8 cellular contexts compared by ENCODE assay signal in genomic region chr10:67697646-67698245, GRCh38. TPM values are rescaled to one million over a fixed set of nuclear protein-coding genes. Genes with fewer than 3 reads are reported as not detected.
DNase-seq lines count a peak whose midpoint lies in the region; ATAC-seq, FAIRE-seq and TF ChIP-seq lines count a peak whose summit lies in the region.

No MANE protein-coding gene starts in this region.

- H3K27me3 Mint-ChIP-seq in GM23338 (ENCODE audit: insufficient read depth, low read depth, poor library complexity) (no peaks in the 10 kb centered on the region), T-cell (peaks cover 31 to 36% of the 10 kb centered on the region in 2 donors)

- no peaks in the 10 kb centered on the region for H3K36me3 ChIP-seq in DOHH2 (ENCODE audit: control insufficient read depth, low read length)
- H3K36me3 ChIP-seq in GM23338 (ENCODE audit: insufficient read depth) = no peaks in the 10 kb centered on the region
- no peaks in the 10 kb centered on the region for H3K36me3 ChIP-seq in neuronal stem cell (replicated peaks in 1 of 2; ENCODE audit: control insufficient read depth in 2 of 2, insufficient read depth in 2 of 2, low read length in 2 of 2)

- H3K79me2 ChIP-seq in DOHH2 (ENCODE audit: control insufficient read depth, low read length) = no peaks in the 10 kb centered on the region
- H3K79me2 ChIP-seq in GM23338 (replicated peaks; ENCODE audit: insufficient read depth) = no peaks in the 10 kb centered on the region

- peaks cover 6% of the 10 kb centered on the region; the same call in 1 of the 2 replicates for H3F3A ChIP-seq in DOHH2 (ENCODE audit: control insufficient read depth, insufficient read depth)
- no peaks in the 10 kb centered on the region for H3F3A ChIP-seq in GM23338 (replicated peaks; ENCODE audit: low read depth)

- H4K8ac ChIP-seq in neuronal stem cell (ENCODE audit: low read depth, low read length) = no peak overlapping the region

- TF ChIP-seq EP300 in A549 (IDR thresholded peaks at IDR 0.05) = no peak

- no peak overlapping the region for H2BK15ac ChIP-seq in neuronal stem cell (ENCODE audit: low read length)

- H3K27ac ChIP-seq in A549 (no peak overlapping the region), DOHH2 (ENCODE audit: low read depth, low read length) (no peak overlapping the region), GM23338 (ENCODE audit: low read depth) (no peak overlapping the region), neuronal stem cell (replicated peaks; ENCODE audit: low read length) (no peak overlapping the region)

- H3K9me2 ChIP-seq in DOHH2 (replicated peaks; ENCODE audit: control insufficient read depth, low read length) = no peaks in the 10 kb centered on the region
- H3K9me2 ChIP-seq in GM23338 (ENCODE audit: insufficient read depth) = no peaks in the 10 kb centered on the region

- H3K27me3 ChIP-seq in DOHH2 (ENCODE audit: control insufficient read depth, low read length) (no peaks in the 10 kb centered on the region), GM23338 (ENCODE audit: insufficient read depth) (no peaks in the 10 kb centered on the region), neuronal stem cell (ENCODE audit: control insufficient read depth in 3 of 3, insufficient read depth in 3 of 3, low read depth in 1 of 3, low read length in 3 of 3) (no peaks in the 10 kb centered on the region)

- H3K23ac ChIP-seq in neuronal stem cell (ENCODE audit: low read depth, low read length, poor library complexity) = no peak overlapping the region

- H3K27ac Mint-ChIP-seq in GM23338 (no peak overlapping the region), T-cell (peak overlapping the region in 1 of 2 donors; percentile 34)

- no peak overlapping the region for H3K18ac ChIP-seq in neuronal stem cell (ENCODE audit: low read length)

- POLR2A ChIA-PET in A549 (lab: Yijun Ruan, JAX) (interaction anchor here (0.8 kb wide), 1 partner anchor 82 kb away, joined by 3 read pairs; no protein-coding TSS in a partner anchor), T-cell (lab: Charles Lee) (interaction anchor here in 1 of 2 donors (0.6 to 0.7 kb wide), 2 partner anchors 44 to 856 kb away, joined by 5 to 8 read pairs; no protein-coding TSS in a partner anchor)

- CTCF ChIA-PET in A549 (lab: Yijun Ruan, JAX) = interaction anchor here (0.6 to 5.1 kb wide), 28 partner anchors 9 to 583 kb away, joined by 3 to 143 read pairs (median 4); no protein-coding TSS in a partner anchor
- CTCF ChIA-PET in T-cell (lab: Charles Lee) = interaction anchor here (0.5 to 4.8 kb wide), 32 partner anchors 9 to 650 kb away, joined by 3 to 152 read pairs (median 4); no protein-coding TSS in a partner anchor

- no peak overlapping the region for H4K91ac ChIP-seq in neuronal stem cell (ENCODE audit: low read depth, low read length, poor library complexity)

- peaks cover 8% of the 10 kb centered on the region for H3K36me3 Mint-ChIP-seq in GM23338 (ENCODE audit: low read depth)
- H3K36me3 Mint-ChIP-seq in T-cell = no peaks in the 10 kb centered on the region

- no peak for TF ChIP-seq POLR2A in A549 (IDR thresholded peaks at IDR 0.05; ENCODE audit: low read length)

- H4K20me1 ChIP-seq in DOHH2 (ENCODE audit: control insufficient read depth, insufficient read depth, low read depth, low read length) = no peaks in the 10 kb centered on the region
- H4K20me1 ChIP-seq in GM23338 (replicated peaks; ENCODE audit: insufficient read depth) = no peaks in the 10 kb centered on the region

- H2BK120ac ChIP-seq in neuronal stem cell (ENCODE audit: low read depth, low read length) = no peak overlapping the region

- H2BK5ac ChIP-seq in neuronal stem cell (ENCODE audit: low read length) = no peak overlapping the region

- no peaks in the 10 kb centered on the region for H3K4me1 Mint-ChIP-seq in GM23338
- H3K4me1 Mint-ChIP-seq in T-cell = peaks cover 8 to 14% (median 8%) of the 10 kb centered on the region in 3 donors

- H3K4me2 ChIP-seq in A549 = no peak overlapping the region
- H3K4me2 ChIP-seq in DOHH2 (ENCODE audit: low read length) = peak overlapping the region; percentile 13; the same call in 1 of the 2 replicates
- H3K4me2 ChIP-seq in GM23338 = no peak overlapping the region
- H3K4me2 ChIP-seq in neuronal stem cell (ENCODE audit: insufficient read depth, low read length, poor library complexity, severe bottlenecking) = no peak overlapping the region

- H2AFZ ChIP-seq in GM23338 (peak overlapping the region; percentile 61; the same call in 1 of the 2 replicates), neuronal stem cell (ENCODE audit: low read length) (peak overlapping the region; percentile 1)

- no peaks in the 10 kb centered on the region for H3K79me1 ChIP-seq in neuronal stem cell (ENCODE audit: low read depth, low read length)

- H2BK12ac ChIP-seq in neuronal stem cell (ENCODE audit: low read length) = no peak overlapping the region

- FAIRE-seq in A549 (lab: Jason Lieb, UNC) = no peak

- no peak overlapping the region for H3K9ac ChIP-seq in neuronal stem cell (ENCODE audit: low read depth, low read length, poor library complexity)

- no peaks in the 10 kb centered on the region for H3K4me1 ChIP-seq in A549
- peaks cover 34% of the 10 kb centered on the region for H3K4me1 ChIP-seq in DOHH2 (ENCODE audit: control insufficient read depth, low read length)
- H3K4me1 ChIP-seq in GM23338 (ENCODE audit: insufficient read depth) = no peaks in the 10 kb centered on the region
- H3K4me1 ChIP-seq in neuronal stem cell (ENCODE audit: control insufficient read depth in 2 of 2, insufficient read depth in 1 of 2, low read depth in 1 of 2, low read length in 2 of 2) = peaks cover 0 to 2% of the 10 kb centered on the region in 2 donors

- H3K9me3 ChIP-seq in A549 (no peaks in the 10 kb centered on the region), DOHH2 (ENCODE audit: control insufficient read depth, insufficient read depth, low read length) (no peaks in the 10 kb centered on the region), neuronal stem cell (replicated peaks in 1 of 2; ENCODE audit: control insufficient read depth in 2 of 2, insufficient read depth in 1 of 2, low read depth in 1 of 2, low read length in 2 of 2) (no peaks in the 10 kb centered on the region)

- DNase-seq in A549 (ENCODE audit: low read depth in 1 of 2, low spot score in 1 of 2) (peak; percentile 58 to 63), GM23338 (ENCODE audit: low spot score) (peak; percentile 73), LNCaP clone FGC (ENCODE audit: low read depth) (peak; percentile 54), T-cell (peak in 14 of 34 experiments; percentile 1 to 34 (median 9)), fibroblast of mammary gland (ENCODE audit: low read depth) (peak; percentile 58), neuronal stem cell (ENCODE audit: low spot score) (no peak)
- no peak for DNase-seq in activated CD8-positive, alpha-beta memory T cell treated with anti-CD3 and anti-CD28 coated beads for 24 hours

- 2% methylated on average over 2 of the region's 2 CpGs for WGBS in A549 (ENCODE audit: missing lambda C conversion rate)
- WGBS in neuronal stem cell (ENCODE audit: extremely low coverage in 2 of 2, insufficient read length in 2 of 2, insufficient replicate concordance in 1 of 2), 2 donors = no CpG with 5 or more reads among the region's 2 CpGs

- peak; percentile 72 for TF ChIP-seq CTCF in A549 (IDR thresholded peaks at IDR 0.05)
- peak; percentile 63 for TF ChIP-seq CTCF in DOHH2 (IDR thresholded peaks at IDR 0.05; ENCODE audit: low read depth, low read length, poor library complexity, severe bottlenecking)
- peak; percentile 68 to 70 for TF ChIP-seq CTCF in GM23338 (conservative IDR thresholded peaks at IDR 0.05; ENCODE audit: low read depth in 2 of 2)
- TF ChIP-seq CTCF in LNCaP clone FGC (IDR thresholded peaks at IDR 0.05; ENCODE audit: control insufficient read depth, extremely low read depth, insufficient read depth) = peak; percentile 56
- peak; percentile 66 for TF ChIP-seq CTCF in fibroblast of mammary gland (conservative IDR thresholded peaks at IDR 0.05; ENCODE audit: control insufficient read depth, insufficient read depth, low read depth, low read length)

- no peak overlapping the region for H3K4ac ChIP-seq in neuronal stem cell (ENCODE audit: low read length)

- peak; percentile 89 to 91; a peak in 5 of 6 replicates for ATAC-seq in A549
- peak; percentile 72 for ATAC-seq in GM23338
- ATAC-seq in T-cell (replicated peaks in 1 of 4) = peak; percentile 65 to 88 (median 77)

- H3K4me3 Mint-ChIP-seq in GM23338 (no peak overlapping the region), T-cell (no peak overlapping the region)

- peaks cover 30% of the 10 kb centered on the region for H3K9me3 Mint-ChIP-seq in GM23338
- peaks cover 0 to 5% (median 0%) of the 10 kb centered on the region in 3 donors for H3K9me3 Mint-ChIP-seq in T-cell

- peak; percentile 63 to 65 for TF ChIP-seq RAD21 in A549 (conservative IDR thresholded peaks at IDR 0.05 in 1 of 2, IDR thresholded peaks at IDR 0.05 in 1 of 2)

- H2AK5ac ChIP-seq in neuronal stem cell (ENCODE audit: low read depth, low read length) = no peak overlapping the region

- H3K4me3 ChIP-seq in A549 = no peak overlapping the region
- H3K4me3 ChIP-seq in DOHH2 (ENCODE audit: low read length) = no peak overlapping the region
- no peak overlapping the region for H3K4me3 ChIP-seq in GM23338
- no peak overlapping the region for H3K4me3 ChIP-seq in LNCaP clone FGC (ENCODE audit: low read depth, low read length)
- H3K4me3 ChIP-seq in fibroblast of mammary gland (ENCODE audit: control insufficient read depth, low read depth, low read length) = no peak overlapping the region
- no peak overlapping the region for H3K4me3 ChIP-seq in neuronal stem cell (ENCODE audit: low read length in 2 of 2)

- H3K14ac ChIP-seq in neuronal stem cell (ENCODE audit: low read length) = no peak overlapping the region

TF ChIP-seq in A549, 52 proteins besides CTCF, POLR2A, EP300 and RAD21:
- no peak for TF ChIP-seq NFE2L2 (conservative IDR thresholded peaks at IDR 0.05; ENCODE audit: low read length)
- peak; percentile 84 for TF ChIP-seq SMC3 (IDR thresholded peaks at IDR 0.05)
- TF ChIP-seq ZC3H11A (IDR thresholded peaks at IDR 0.05) = no peak
- no peak for TF ChIP-seq RARB (CRISPR knock-in tag; IDR thresholded peaks at IDR 0.05)

RNA-seq across cellular contexts. Expression of gene CTNNA3, which starts 1.8 kb away (rescaled TPM):
- 0.09 TPM in 1 of 2 replicates, not detected in the other for polyA plus RNA-seq in A549 (2011; rRNA removed)
- polyA plus RNA-seq in A549 (2012; cell fraction: cytosol; rRNA removed) = not detected in 2 replicates
- polyA plus RNA-seq in A549 (2012; cell fraction: nucleus; rRNA removed) = not detected in 2 replicates
- not detected in 3 replicates for polyA plus RNA-seq in A549 (2017; fragmentation: RNase III; extraction: RNeasy Plus Mini Kit Qiagen cat#74134 plus additional on column Dnase treatment)
- polyA minus RNA-seq in A549 (2011; rRNA and poly(A)+ RNA removed) = not detected in 2 replicates
- total RNA-seq in GM23338 (2014; rRNA removed; shearing (Covaris generic)) = 0.50 and 3.3 TPM in 2 replicates
- polyA plus RNA-seq in GM23338 (2016; fragmentation: Nextera tagmentation; extraction: Ambion mirVana) = 0.71 and 1.2 TPM in 2 replicates
- under 1 TPM in 1 of 5 donors, not detected in 4; 0.88 TPM for total RNA-seq in T-cell
- 2.3 TPM for polyA plus RNA-seq in neuronal stem cell (2013, experiment 1 of 2)
- polyA plus RNA-seq in neuronal stem cell (2013, experiment 2 of 2) = 2.3 TPM

Comparison
In these comparisons a context has a peak if more than half of its experiments do, and no peak if none do; other contexts are left out.
1. DNase-seq: peak in A549 (2 of 2), GM23338 (single experiment), LNCaP clone FGC (single experiment) and fibroblast of mammary gland (single experiment); none in neuronal stem cell (single experiment) and activated CD8-positive, alpha-beta memory T cell treated with anti-CD3 and anti-CD28 coated beads for 24 hours (single experiment).
2. Peak in every context shown above with its lines, with median percentiles within 50 percentile points of each other: ATAC-seq and CTCF ChIP-seq.